Comparison of ENCODE assay signal across 17 cellular contexts in the genomic region with DNA sequence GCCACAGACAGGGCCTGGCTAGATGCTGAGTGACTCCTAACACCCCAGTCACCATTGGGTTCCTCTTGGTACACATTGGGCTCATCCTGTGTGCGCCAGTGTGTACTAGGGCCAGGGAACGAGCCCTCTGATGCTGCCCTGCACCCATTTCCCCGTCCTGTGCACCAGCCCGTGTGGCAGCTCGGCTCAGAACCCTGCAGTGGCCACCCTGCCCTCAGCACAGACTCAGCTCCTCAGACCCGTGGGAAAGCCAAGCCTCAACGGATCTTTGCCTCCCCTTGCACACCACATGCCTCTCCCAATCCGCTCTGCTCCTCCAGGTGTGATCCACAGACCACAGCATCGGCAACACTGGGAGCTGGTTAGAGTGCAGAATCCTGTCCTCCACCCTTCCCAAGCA. TPM values are rescaled to one million over a fixed set of nuclear protein-coding genes. Genes with fewer than 3 reads are reported as not detected.
DNase-seq lines count a peak whose midpoint lies in the region; ATAC-seq, FAIRE-seq and TF ChIP-seq lines count a peak whose summit lies in the region.
"Had no signal": no experiment of that assay in that cellular context is flagged by ENCODE, and none has a peak within 500 bp of the region (broad histone marks: within the 10 kb centered on the region; RNA-seq: fewer than 3 reads in every experiment).

No MANE protein-coding gene starts in this region.

- H3K4me3 ChIP-seq in HepG2 (replicated peaks in 1 of 3; ENCODE audit: insufficient read depth in 1 of 3, low read depth in 2 of 3, low read length in 3 of 3) (no peak overlapping the region), right lobe of liver (no peak overlapping the region), mesendoderm (ENCODE audit: low read length) (no peak overlapping the region)
- H3K4me3 ChIP-seq: BLaER1 treated with 17β-estradiol and CSF1 and Interleukin-3, amounts not matched to agents 10 nM and 100 nM; HAP-1 had no signal

- ATAC-seq in HepG2 (no peak), right lobe of liver (no peak), Right ventricle myocardium inferior (no peak)

- peaks cover 24% of the 10 kb centered on the region for H3K36me3 Mint-ChIP-seq in endothelial cell (ENCODE audit: low read depth, unreplicated experiment)
- peaks cover 37% of the 10 kb centered on the region for H3K36me3 Mint-ChIP-seq in osteocyte (ENCODE audit: unreplicated experiment)

- no peak for FAIRE-seq in HepG2 (lab: Jason Lieb, UNC)

- POLR2A ChIA-PET in HepG2 (lab: Yijun Ruan, JAX), result no interaction called here

- H3K4me1 ChIP-seq in HepG2 (ENCODE audit: insufficient read depth, low read length) (no peaks in the 10 kb centered on the region), right lobe of liver (no peaks in the 10 kb centered on the region), mesendoderm (ENCODE audit: control insufficient read depth, low read depth, low read length) (peaks cover 6% of the 10 kb centered on the region)
- H3K4me1 ChIP-seq: HAP-1 had no signal

- H3K9me3 Mint-ChIP-seq in endothelial cell (ENCODE audit: unreplicated experiment), result no peaks in the 10 kb centered on the region
- H3K9me3 Mint-ChIP-seq in osteocyte (ENCODE audit: unreplicated experiment), result no peaks in the 10 kb centered on the region

- no peak overlapping the region for H4K5ac ChIP-seq in mesendoderm (ENCODE audit: low read length)

- H3K56ac ChIP-seq in mesendoderm (ENCODE audit: low read length), result no peak overlapping the region

- CTCF ChIA-PET in HepG2 (lab: Yijun Ruan, JAX; ENCODE audit: low intra/inter-chr PET ratio, low total read pairs), result no interaction called here

- H2BK5ac ChIP-seq in mesendoderm (ENCODE audit: low read length), result no peak overlapping the region

- H3K27ac ChIP-seq in HepG2 (ENCODE audit: extremely low read length, insufficient read depth, low read length), result no peak overlapping the region
- H3K27ac ChIP-seq in right lobe of liver, result no peak overlapping the region
- H3K27ac ChIP-seq in mesendoderm (ENCODE audit: low read depth, low read length), result no peak overlapping the region
- H3K27ac ChIP-seq: 22Rv1; BLaER1 treated with 17β-estradiol and CSF1 and Interleukin-3, amounts not matched to agents 10 nM and 100 nM had no signal

- H2BK15ac ChIP-seq in mesendoderm (replicated peaks; ENCODE audit: low read depth), result no peak overlapping the region

- no peaks in the 10 kb centered on the region for H3K79me2 ChIP-seq in HepG2 (ENCODE audit: insufficient read depth, low read length)
- no peaks in the 10 kb centered on the region for H3K79me2 ChIP-seq in mesendoderm (ENCODE audit: control insufficient read depth, insufficient read depth, low read length)

- H3K4ac ChIP-seq in mesendoderm (ENCODE audit: low read depth, low read length), result no peak overlapping the region

- H3K4me1 Mint-ChIP-seq in endothelial cell (ENCODE audit: unreplicated experiment) (peaks cover 15% of the 10 kb centered on the region), osteocyte (ENCODE audit: unreplicated experiment) (peaks cover 64% of the 10 kb centered on the region)

- no peak for TF ChIP-seq POLR2A in HepG2 (IDR thresholded peaks at IDR 0.05; ENCODE audit: insufficient read depth in 1 of 2, low read depth in 2 of 2, low read length in 2 of 2)
- TF ChIP-seq POLR2A in right lobe of liver (IDR thresholded peaks at IDR 0.05), result no peak

- 70% methylated on average over 4 of the region's 9 CpGs for WGBS in HepG2 (ENCODE audit: low lambda C conversion rate)
- WGBS in right lobe of liver (ENCODE audit: insufficient coverage, low coverage, low lambda C conversion rate, missing lambda C conversion rate), result 76% methylated on average over 4 of the region's 9 CpGs
- no CpG with 5 or more reads among the region's 9 CpGs for WGBS in mesendoderm (ENCODE audit: extremely low coverage, insufficient coverage, low lambda C conversion rate)

- H3K36me3 ChIP-seq in HepG2 (replicated peaks in 1 of 2; ENCODE audit: control insufficient read depth in 1 of 2, insufficient read depth in 2 of 2, low read length in 2 of 2) (peaks cover 6 to 25% of the 10 kb centered on the region in 2 experiments; a peak in 3 of 5 replicates), right lobe of liver (no peaks in the 10 kb centered on the region), mesendoderm (ENCODE audit: control insufficient read depth, insufficient read depth, low read length) (peaks cover 4% of the 10 kb centered on the region)

- no peak overlapping the region for H3K27ac Mint-ChIP-seq in endothelial cell (ENCODE audit: unreplicated experiment)
- H3K27ac Mint-ChIP-seq in osteocyte (ENCODE audit: unreplicated experiment), result no peak overlapping the region

- no peak for TF ChIP-seq RAD21 in HepG2 (CRISPR knock-in tag; IDR thresholded peaks at IDR 0.05)

- no peak overlapping the region for H3K4me2 ChIP-seq in HepG2 (ENCODE audit: low read depth, low read length)
- H3K4me2 ChIP-seq in mesendoderm (ENCODE audit: low read length), result no peak overlapping the region
- H3K4me2 ChIP-seq: BLaER1 treated with 17β-estradiol and CSF1 and Interleukin-3, amounts not matched to agents 10 nM and 100 nM had no signal

- no peaks in the 10 kb centered on the region for H3K27me3 Mint-ChIP-seq in endothelial cell (ENCODE audit: unreplicated experiment)
- no peaks in the 10 kb centered on the region for H3K27me3 Mint-ChIP-seq in osteocyte (ENCODE audit: unreplicated experiment)

- H3K9ac ChIP-seq in HepG2 (ENCODE audit: insufficient read depth, low read depth, low read length) (no peak overlapping the region), mesendoderm (ENCODE audit: low read length) (no peak overlapping the region)
- H3K9ac ChIP-seq: BLaER1 treated with 17β-estradiol and CSF1 and Interleukin-3, amounts not matched to agents 10 nM and 100 nM had no signal

- H3K79me1 ChIP-seq in mesendoderm (ENCODE audit: low read length), result no peaks in the 10 kb centered on the region

- no peaks in the 10 kb centered on the region for H4K20me1 ChIP-seq in HepG2 (ENCODE audit: insufficient read depth, low read length)

- BruUV-seq in HepG2 (replicated peaks; lab: Mats Ljungman, UMichigan), result no TSS peak

- no peak overlapping the region for H3K23ac ChIP-seq in mesendoderm (ENCODE audit: low read length)

- no peak overlapping the region for H2AK5ac ChIP-seq in mesendoderm (ENCODE audit: low read length)

- TF ChIP-seq CTCF in HepG2 (CRISPR knock-in tag; IDR thresholded peaks at IDR 0.05), result no peak
- no peak for TF ChIP-seq CTCF in right lobe of liver (IDR thresholded peaks at IDR 0.05)
- TF ChIP-seq CTCF in endothelial cell (IDR thresholded peaks at IDR 0.05; ENCODE audit: unreplicated experiment), result no peak
- no peak for TF ChIP-seq CTCF in osteocyte (IDR thresholded peaks at IDR 0.05)
- TF ChIP-seq CTCF in GM10266 (IDR thresholded peaks at IDR 0.05; ENCODE audit: control insufficient read depth, insufficient read depth, low read depth, missing control alignments), result no peak

- H4K8ac ChIP-seq in mesendoderm (ENCODE audit: low read depth, low read length), result no peak overlapping the region

- H2AFZ ChIP-seq in HepG2 (ENCODE audit: low read length), result no peak overlapping the region

- H2BK120ac ChIP-seq in mesendoderm (ENCODE audit: low read depth, low read length), result no peak overlapping the region

- TF ChIP-seq EP300 in HepG2 (IDR thresholded peaks at IDR 0.05; ENCODE audit: low read depth in 2 of 2, low read length in 2 of 2) (no peak), HepG2 (CRISPR knock-in tag; IDR thresholded peaks at IDR 0.05; ENCODE audit: borderline replicate concordance) (no peak)

- no peaks in the 10 kb centered on the region for H3K27me3 ChIP-seq in HepG2 (ENCODE audit: control insufficient read depth in 1 of 2, insufficient read depth in 2 of 2, low read length in 2 of 2)
- H3K27me3 ChIP-seq in right lobe of liver, result no peaks in the 10 kb centered on the region
- H3K27me3 ChIP-seq in mesendoderm (ENCODE audit: insufficient read depth, low read length, poor library complexity), result no peaks in the 10 kb centered on the region
- H3K27me3 ChIP-seq: BLaER1 treated with 17β-estradiol and CSF1 and Interleukin-3, amounts not matched to agents 10 nM and 100 nM had no signal

- H3K9me3 ChIP-seq in HepG2 (ENCODE audit: low read length) (no peaks in the 10 kb centered on the region), right lobe of liver (no peaks in the 10 kb centered on the region)
- H3K9me3 ChIP-seq: HAP-1 had no signal

- no peak for DNase-seq in HepG2 (ENCODE audit: low spot score)
- DNase-seq in right lobe of liver, result no peak
- no peak for DNase-seq in endothelial cell (ENCODE audit: low spot score)
- DNase-seq in osteocyte (ENCODE audit: extremely low spot score, unreplicated experiment), result peak; percentile 78
- DNase-seq in GM10266 (ENCODE audit: extremely low spot score), result no peak
- DNase-seq in NOMO-1 (lab: John Stamatoyannopoulos, UW; ENCODE audit: unreplicated experiment in 2 of 2), result no peak
- no peak for DNase-seq in Right ventricle myocardium inferior (ENCODE audit: missing footprints)
- DNase-seq in mesendoderm, result no peak
- DNase-seq: DMS153, MV-4-11, NCI-H1417 treated with DMSO at 0.1 percent for 48 hours, NCI-H2029, NCI-H2171 treated with DMSO at 0.1 percent for 48 hours, NCI-H510A treated with DMSO at 0.1 percent for 48 hours had no signal

- intact Hi-C loops in HepG2 (cut with micrococcal nuclease; ENCODE audit: unreplicated experiment), result no loop called here
- intact Hi-C loops in right lobe of liver (cut with DNase I), result no loop called here
- intact Hi-C loops in Right ventricle myocardium inferior (cut with DNase I), result no loop called here

- H3K4me3 Mint-ChIP-seq in endothelial cell (ENCODE audit: unreplicated experiment), result peak overlapping the region; percentile 40
- H3K4me3 Mint-ChIP-seq in osteocyte (ENCODE audit: unreplicated experiment), result no peak overlapping the region

- H3K18ac ChIP-seq in mesendoderm (ENCODE audit: low read length), result no peak overlapping the region

- in situ Hi-C loops in HepG2 (cut with HindIII; ENCODE audit: extremely low pct_ligation_motif_present, low pct_unique_long_range_greater_than_20kb), result no loop called here

RNA-seq across cellular contexts. Expression of a gene that starts 38.6 kb away (rescaled TPM):
- total RNA-seq in HepG2 (2016; rRNA removed; fragmentation: Illumina TruSeq; extraction: Trizol) (2.8 and 4.9 TPM in 2 replicates), right lobe of liver (1 to 10 TPM; 2.6 to 6.5 (median 3.2) TPM), endothelial cell (ENCODE audit: unreplicated experiment) (14.9 TPM), osteocyte (40.9 and 41.6 TPM in 2 replicates), Right ventricle myocardium inferior (6.7 TPM)
- 1.3 and 1.5 TPM in 2 replicates for total RNA-seq in HepG2 (2016; cell fraction: cytosol; rRNA removed; fragmentation: Illumina TruSeq; extraction: Trizol; ENCODE audit: low read depth)
- total RNA-seq in HepG2 (2016; cell fraction: insoluble cytoplasmic fraction; rRNA removed; fragmentation: Illumina TruSeq; extraction: Trizol), result 2.3 and 4.9 TPM in 2 replicates
- 3.0 and 3.1 TPM in 2 replicates for total RNA-seq in HepG2 (2016; cell fraction: membrane; rRNA removed; fragmentation: Illumina TruSeq; extraction: Trizol)
- 8.1 and 10.9 TPM in 2 replicates for total RNA-seq in HepG2 (2016; cell fraction: nucleus; rRNA removed; fragmentation: Illumina TruSeq; extraction: Trizol)
- polyA plus RNA-seq in HepG2 (2011; rRNA removed), result 3.1 and 3.5 TPM in 2 replicates
- polyA plus RNA-seq in HepG2 (2011; cell fraction: cytosol; rRNA removed), result 1.7 and 2.1 TPM in 2 replicates
- 17.7 and 18.7 TPM in 2 replicates for polyA plus RNA-seq in HepG2 (2011; cell fraction: nucleus; rRNA removed)
- polyA plus RNA-seq in HepG2 (2012), result 2.0 and 3.0 TPM in 2 replicates
- polyA plus RNA-seq in HepG2 (2016; cell fraction: cytosol; fragmentation: Illumina TruSeq; extraction: Trizol; ENCODE audit: low read depth), result 0.61 and 0.63 TPM in 2 replicates
- 1.6 and 2.2 TPM in 2 replicates for polyA plus RNA-seq in HepG2 (2016; cell fraction: insoluble cytoplasmic fraction; fragmentation: Illumina TruSeq; extraction: Trizol; ENCODE audit: low read depth)
- polyA plus RNA-seq in HepG2 (2016; cell fraction: membrane; fragmentation: Illumina TruSeq; extraction: Trizol; ENCODE audit: low read depth), result 1.1 and 1.2 TPM in 2 replicates
- polyA plus RNA-seq in HepG2 (2016; cell fraction: nucleus; fragmentation: Illumina TruSeq; extraction: Trizol; ENCODE audit: insufficient read depth, low read depth), result 8.1 and 10.6 TPM in 2 replicates
- polyA minus RNA-seq in HepG2 (2011; rRNA and poly(A)+ RNA removed; ENCODE audit: low replicate concordance), result 1.2 and 6.0 TPM in 2 replicates
- polyA minus RNA-seq in HepG2 (2011; cell fraction: cytosol; rRNA and poly(A)+ RNA removed), result 2.5 and 3.3 TPM in 2 replicates
- polyA minus RNA-seq in HepG2 (2011; cell fraction: nucleus; rRNA and poly(A)+ RNA removed), result 15.0 and 17.3 TPM in 2 replicates
- 2.5 TPM for polyA plus RNA-seq in mesendoderm (2013, experiment 1 of 2)
- 2.5 TPM for polyA plus RNA-seq in mesendoderm (2013, experiment 2 of 2)

RNA-seq across cellular contexts. Expression of a gene that starts 41.2 kb away (rescaled TPM):
- total RNA-seq in HepG2 (2016; rRNA removed; fragmentation: Illumina TruSeq; extraction: Trizol), result not detected in 2 replicates
- not detected in 2 replicates for total RNA-seq in HepG2 (2016; cell fraction: cytosol; rRNA removed; fragmentation: Illumina TruSeq; extraction: Trizol; ENCODE audit: low read depth)
- not detected in 2 replicates for total RNA-seq in HepG2 (2016; cell fraction: insoluble cytoplasmic fraction; rRNA removed; fragmentation: Illumina TruSeq; extraction: Trizol)
- total RNA-seq in HepG2 (2016; cell fraction: membrane; rRNA removed; fragmentation: Illumina TruSeq; extraction: Trizol), result not detected in 2 replicates
- total RNA-seq in HepG2 (2016; cell fraction: nucleus; rRNA removed; fragmentation: Illumina TruSeq; extraction: Trizol), result not detected in 2 replicates
- not detected in 2 replicates for polyA plus RNA-seq in HepG2 (2011; rRNA removed)
- not detected in 2 replicates for polyA plus RNA-seq in HepG2 (2011; cell fraction: cytosol; rRNA removed)
- not detected in 2 replicates for polyA plus RNA-seq in HepG2 (2011; cell fraction: nucleus; rRNA removed)
- not detected in 2 replicates for polyA plus RNA-seq in HepG2 (2012)
- not detected in 2 replicates for polyA plus RNA-seq in HepG2 (2016; cell fraction: cytosol; fragmentation: Illumina TruSeq; extraction: Trizol; ENCODE audit: low read depth)
- not detected in 2 replicates for polyA plus RNA-seq in HepG2 (2016; cell fraction: insoluble cytoplasmic fraction; fragmentation: Illumina TruSeq; extraction: Trizol; ENCODE audit: low read depth)
- not detected in 2 replicates for polyA plus RNA-seq in HepG2 (2016; cell fraction: membrane; fragmentation: Illumina TruSeq; extraction: Trizol; ENCODE audit: low read depth)
- not detected in 2 replicates for polyA plus RNA-seq in HepG2 (2016; cell fraction: nucleus; fragmentation: Illumina TruSeq; extraction: Trizol; ENCODE audit: insufficient read depth, low read depth)
- polyA minus RNA-seq in HepG2 (2011; rRNA and poly(A)+ RNA removed; ENCODE audit: low replicate concordance), result not detected in 2 replicates
- not detected in 2 replicates for polyA minus RNA-seq in HepG2 (2011; cell fraction: cytosol; rRNA and poly(A)+ RNA removed)
- polyA minus RNA-seq in HepG2 (2011; cell fraction: nucleus; rRNA and poly(A)+ RNA removed), result not detected in 2 replicates
- total RNA-seq in right lobe of liver, result under 1 TPM; 0.24 to 0.93 (median 0.53) TPM
- 7.4 TPM for total RNA-seq in endothelial cell (ENCODE audit: unreplicated experiment)
- total RNA-seq in osteocyte, result 3.1 and 3.5 TPM in 2 replicates
- total RNA-seq in Right ventricle myocardium inferior, result 1.2 TPM
- polyA plus RNA-seq in mesendoderm (2013, experiment 1 of 2), result 3.1 TPM
- 2.8 TPM for polyA plus RNA-seq in mesendoderm (2013, experiment 2 of 2)
